In the genomic region with DNA sequence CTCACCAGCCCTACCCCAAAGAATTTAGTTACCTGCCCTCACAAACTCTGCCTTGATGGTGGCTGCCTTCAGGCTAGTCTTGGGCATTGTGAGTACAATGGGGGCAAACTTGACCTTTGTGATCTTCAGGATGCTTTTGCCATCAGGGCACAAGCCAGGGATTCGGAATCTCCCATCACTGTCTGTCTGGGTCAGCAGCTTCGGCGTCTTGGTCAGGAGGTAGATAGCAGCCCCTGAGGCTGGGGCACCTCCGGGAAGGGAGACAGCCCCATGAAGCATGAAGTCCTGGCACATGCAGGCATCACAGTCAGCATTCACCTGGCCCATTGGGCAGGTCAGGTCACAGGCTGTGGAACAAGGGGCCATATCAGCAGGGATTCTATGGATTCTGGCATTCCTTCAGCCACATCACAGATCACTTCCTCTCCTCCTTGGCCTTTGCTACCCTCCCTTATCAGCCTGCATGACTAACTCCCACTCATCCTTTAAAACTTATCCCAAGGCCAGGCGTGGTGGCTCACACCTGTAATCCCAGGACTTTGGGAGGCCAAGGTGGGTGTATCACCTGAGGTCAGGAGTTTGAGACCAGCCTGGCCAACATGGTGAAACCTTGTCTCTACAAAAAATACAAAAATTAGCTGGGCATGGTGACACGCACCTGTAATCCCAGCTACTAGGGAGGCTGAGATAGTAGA, we compare ENCODE assay signal across 25 cellular contexts.
"Had no signal": no experiment of that assay in that cellular context is flagged by ENCODE, and none has a peak within 500 bp of the region (broad histone marks: within the 10 kb centered on the region; RNA-seq: fewer than 3 reads in every experiment).

No MANE protein-coding gene starts in this region.

- FAIRE-seq: kidney, pancreas had no signal

- H3K27ac ChIP-seq: colonic mucosa, epithelial cell of prostate, gastrocnemius medialis, pancreas, stomach, testis, tibial artery, upper lobe of right lung, uterus had no signal

- DNase-seq: colonic mucosa; effector CD8-positive, alpha-beta T cell; endodermal cell; foreskin fibroblast; gastrocnemius medialis; kidney; midbrain; naive thymus-derived CD8-positive, alpha-beta T cell; nephron progenitor cell; occipital lobe; pancreas; stimulated activated CD4-positive, alpha-beta T cell treated with anti-CD3 and anti-CD28 coated beads, Interleukin-2, amount 100 ng/mL, for 24 hours; stimulated activated CD4-positive, alpha-beta T cell treated with anti-CD3 and anti-CD28 coated beads, Interleukin-4, amount 100 ng/mL, for 24 hours; stimulated activated naive CD4-positive, alpha-beta T cell treated with Interleukin-2 at 50 U/mL for 16 hours; stomach; testis; tibial artery; upper lobe of right lung; uterus had no signal

- H3K27me3 ChIP-seq: colonic mucosa, gastrocnemius medialis, pancreas, stomach, testis, tibial artery, upper lobe of right lung, uterus had no signal

- H3K4me1 ChIP-seq: colonic mucosa, gastrocnemius medialis, pancreas, stomach, tibial artery, upper lobe of right lung, uterus had no signal

- H3K4me3 ChIP-seq: colonic mucosa, gastrocnemius medialis, lung, pancreas, stomach, testis, tibial artery, upper lobe of right lung, uterus had no signal

- ATAC-seq: esophagus mucosa; gastrocnemius medialis; left lobe of liver; naive thymus-derived CD8-positive, alpha-beta T cell; pancreas; sciatic nerve; stimulated activated effector memory CD8-positive, alpha-beta T cell treated with anti-CD3 and anti-CD28 coated beads, Interleukin-12 subunit alpha, Interleukin-12 subunit beta, amount 100 ng/mL, for 72 hours; upper lobe of right lung had no signal

- H3K36me3 ChIP-seq: colonic mucosa, gastrocnemius medialis, pancreas, stomach, tibial artery, upper lobe of right lung, uterus had no signal

- H3K9me3 ChIP-seq: colonic mucosa, gastrocnemius medialis, pancreas, stomach, testis, tibial artery, upper lobe of right lung, uterus had no signal
